ENCODE assay signal across 8 cellular contexts in genomic region chr2:238290079-238290478, GRCh38.
A peak's percentile ranks its signal among the peaks of the same experiment; 100 is the strongest.
DNase-seq lines count a peak whose midpoint lies in the region; ATAC-seq and TF ChIP-seq lines count a peak whose summit lies in the region.

No MANE protein-coding gene starts in this region.

- TF ChIP-seq CTCF in DND-41 (IDR thresholded peaks at IDR 0.05; ENCODE audit: borderline replicate concordance, extremely low read depth, low read length, poor library complexity, severe bottlenecking) (no peak), GM10266 (IDR thresholded peaks at IDR 0.05; ENCODE audit: control insufficient read depth, insufficient read depth, low read depth, missing control alignments) (no peak)

- DNase-seq in DND-41 (peak; percentile 19), NCI-H2171 (lab: John Stamatoyannopoulos, UW) (peak; percentile 51), kidney tubule cell (ENCODE audit: low spot score) (peak; percentile 79), GM10266 (ENCODE audit: extremely low spot score) (no peak)
- no peak for DNase-seq in activated naive CD4-positive, alpha-beta T cell treated with anti-CD3 and anti-CD28 coated beads, Interleukin-2, amount 10 ng/mL, durations not matched to agents 7 days and 5 days
- no peak for DNase-seq in stimulated activated naive CD8-positive, alpha-beta T cell treated with anti-CD3 and anti-CD28 coated beads, Interleukin-15, amount 100 ng/mL, for 72 hours

- peaks cover 31% of the 10 kb centered on the region; the same call in 1 of the 2 replicates for H4K20me1 ChIP-seq in DND-41 (ENCODE audit: insufficient read depth, low read length)

- ATAC-seq in DND-41 (ENCODE audit: insufficient read depth, low read depth) (no peak), HG03097 (IDR thresholded peaks at IDR 0.05; ENCODE audit: low FRiP score, unreplicated experiment) (no peak), HG03457 (IDR thresholded peaks at IDR 0.05; ENCODE audit: unreplicated experiment) (no peak)
- no peak for ATAC-seq in stimulated activated naive CD8-positive, alpha-beta T cell treated with anti-CD3 and anti-CD28 coated beads, Interleukin-15, amount 100 ng/mL, for 72 hours

- peaks cover 32% of the 10 kb centered on the region for H3K4me1 Mint-ChIP-seq in activated naive CD4-positive, alpha-beta T cell treated with anti-CD3 and anti-CD28 coated beads, Interleukin-2, amount 10 ng/mL, durations not matched to agents 7 days and 5 days
- H3K4me1 Mint-ChIP-seq in stimulated activated naive CD8-positive, alpha-beta T cell treated with anti-CD3 and anti-CD28 coated beads, Interleukin-15, amount 100 ng/mL, for 72 hours, result peaks cover 48% of the 10 kb centered on the region

- H3K79me2 ChIP-seq in DND-41 (ENCODE audit: insufficient read depth, low read length), result peaks cover 33% of the 10 kb centered on the region

- no peaks in the 10 kb centered on the region; the same call in 1 of the 2 replicates for H3K36me3 ChIP-seq in DND-41 (ENCODE audit: insufficient read depth, low read length)

- CTCF ChIA-PET in activated naive CD4-positive, alpha-beta T cell treated with anti-CD3 and anti-CD28 coated beads, Interleukin-2, amount 10 ng/mL, durations not matched to agents 7 days and 5 days (lab: Charles Lee), result interaction anchor here (0.7 kb wide), 2 partner anchors 26 to 173 kb away, joined by 3 read pairs; no protein-coding TSS in a partner anchor

- peak overlapping the region; percentile 90 for H3K4me3 Mint-ChIP-seq in activated naive CD4-positive, alpha-beta T cell treated with anti-CD3 and anti-CD28 coated beads, Interleukin-2, amount 10 ng/mL, durations not matched to agents 7 days and 5 days
- H3K4me3 Mint-ChIP-seq in stimulated activated naive CD8-positive, alpha-beta T cell treated with anti-CD3 and anti-CD28 coated beads, Interleukin-15, amount 100 ng/mL, for 72 hours, result peak overlapping the region; percentile 98

- no peaks in the 10 kb centered on the region for H3K27me3 ChIP-seq in DND-41 (ENCODE audit: insufficient read depth, low read length, poor library complexity)

- peaks cover 3% of the 10 kb centered on the region for H3K27me3 Mint-ChIP-seq in activated naive CD4-positive, alpha-beta T cell treated with anti-CD3 and anti-CD28 coated beads, Interleukin-2, amount 10 ng/mL, durations not matched to agents 7 days and 5 days
- H3K27me3 Mint-ChIP-seq in stimulated activated naive CD8-positive, alpha-beta T cell treated with anti-CD3 and anti-CD28 coated beads, Interleukin-15, amount 100 ng/mL, for 72 hours, result no peaks in the 10 kb centered on the region

- H3K36me3 Mint-ChIP-seq in activated naive CD4-positive, alpha-beta T cell treated with anti-CD3 and anti-CD28 coated beads, Interleukin-2, amount 10 ng/mL, durations not matched to agents 7 days and 5 days, result no peaks in the 10 kb centered on the region

- H3K4me3 ChIP-seq in DND-41 (ENCODE audit: low read depth in 1 of 2, low read length in 2 of 2), result peak overlapping the region in 1 of 2 experiments; percentile 98; a peak in 2 of 4 replicates

- H3K27ac ChIP-seq in DND-41 (ENCODE audit: low read length), result no peak overlapping the region

- peak overlapping the region; percentile 91 for H3K9ac ChIP-seq in DND-41 (ENCODE audit: low read depth, low read length)

- no peaks in the 10 kb centered on the region for H3K9me3 Mint-ChIP-seq in activated naive CD4-positive, alpha-beta T cell treated with anti-CD3 and anti-CD28 coated beads, Interleukin-2, amount 10 ng/mL, durations not matched to agents 7 days and 5 days
- H3K9me3 Mint-ChIP-seq in stimulated activated naive CD8-positive, alpha-beta T cell treated with anti-CD3 and anti-CD28 coated beads, Interleukin-15, amount 100 ng/mL, for 72 hours, result no peaks in the 10 kb centered on the region

- peaks cover 37% of the 10 kb centered on the region for H3K4me1 ChIP-seq in DND-41 (ENCODE audit: insufficient read depth, low read length)

- H3K9me3 ChIP-seq in DND-41 (ENCODE audit: insufficient read depth, low read length, severe bottlenecking), result no peaks in the 10 kb centered on the region

- peak overlapping the region; percentile 90; the same call in 1 of the 2 replicates for H2AFZ ChIP-seq in DND-41 (ENCODE audit: low read depth, low read length)

- peak overlapping the region; percentile 94 for H3K4me2 ChIP-seq in DND-41 (ENCODE audit: insufficient read depth, low read length)

- H3K27ac Mint-ChIP-seq in activated naive CD4-positive, alpha-beta T cell treated with anti-CD3 and anti-CD28 coated beads, Interleukin-2, amount 10 ng/mL, durations not matched to agents 7 days and 5 days, result peak overlapping the region; percentile 95
- H3K27ac Mint-ChIP-seq in stimulated activated naive CD8-positive, alpha-beta T cell treated with anti-CD3 and anti-CD28 coated beads, Interleukin-15, amount 100 ng/mL, for 72 hours, result peak overlapping the region; percentile 99 to 100

Comparison
In these comparisons a context has a peak if more than half of its experiments do, and no peak if none do; other contexts are left out.
1. DNase-seq: peak in DND-41 (single experiment), NCI-H2171 (single experiment) and kidney tubule cell (single experiment); none in activated naive CD4-positive, alpha-beta T cell treated with anti-CD3 and anti-CD28 coated beads, Interleukin-2, amount 10 ng/mL, durations not matched to agents 7 days and 5 days (single experiment), stimulated activated naive CD8-positive, alpha-beta T cell treated with anti-CD3 and anti-CD28 coated beads, Interleukin-15, amount 100 ng/mL, for 72 hours (0 of 2) and GM10266 (single experiment).